Comparison of ENCODE assay signal across 7 cellular contexts in the genomic region with DNA sequence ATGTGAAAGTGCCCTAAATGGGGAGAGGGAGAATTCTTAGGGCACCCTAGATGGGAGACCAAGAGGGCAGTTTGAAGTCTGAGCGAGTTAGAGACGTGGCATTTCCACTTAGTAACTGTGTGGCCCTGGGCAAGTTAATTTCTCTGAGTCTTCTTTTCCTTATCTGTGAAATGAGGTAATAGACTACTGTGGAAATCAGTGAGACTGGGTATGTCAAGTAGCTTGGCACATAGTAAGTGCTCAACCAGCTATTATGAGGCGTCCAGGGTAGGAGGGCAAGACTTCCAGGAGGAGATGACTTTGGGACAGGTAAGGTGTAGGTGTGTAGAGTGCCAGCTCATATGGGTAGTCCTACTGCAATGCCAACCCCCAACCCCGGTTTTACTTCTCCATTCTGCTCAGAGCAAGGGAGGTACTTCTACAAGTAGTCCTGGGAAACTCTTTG. TPM values are rescaled to one million over a fixed set of nuclear protein-coding genes. Genes with fewer than 3 reads are reported as not detected.
DNase-seq lines count a peak whose midpoint lies in the region; ATAC-seq and TF ChIP-seq lines count a peak whose summit lies in the region.

No MANE protein-coding gene starts in this region.

- TF ChIP-seq CTCF in PC-3 (conservative IDR thresholded peaks at IDR 0.05; ENCODE audit: low read depth, low read length): no peak
- no peak for TF ChIP-seq CTCF in natural killer cell (IDR thresholded peaks at IDR 0.05)

- no peak for DNase-seq in PC-3
- DNase-seq in dermis blood vessel endothelial cell: peak; percentile 10
- DNase-seq in natural killer cell: no peak
- no peak for DNase-seq in amniotic stem cell (lab: John Stamatoyannopoulos, UW)
- no peak for DNase-seq in H4 (ENCODE audit: low spot score)

- POLR2A ChIA-PET in PC-3 (lab: Charles Lee; ENCODE audit: unreplicated experiment): no interaction called here

- H3K27me3 ChIP-seq in PC-3 (ENCODE audit: low read length): no peaks in the 10 kb centered on the region

- 0 out of 2 replicates have a peak, but pooled peaks cover 5% of the 10 kb centered on the region for H3K36me3 ChIP-seq in PC-3 (ENCODE audit: low read depth, low read length)

- BruUV-seq in PC-3 (replicated peaks; lab: Mats Ljungman, UMichigan): TSS peak; percentile 61

- peak overlapping the region; percentile 81 for H3K9ac ChIP-seq in PC-3 (ENCODE audit: low read length)

- peaks cover 9% of the 10 kb centered on the region for H3K4me1 ChIP-seq in PC-3 (ENCODE audit: insufficient read depth, low read length)

- peak overlapping the region; percentile 87 for H3K4me3 Mint-ChIP-seq in natural killer cell

- peak overlapping the region; percentile 96 for H3K4me2 ChIP-seq in PC-3 (ENCODE audit: low read length)

- no peaks in the 10 kb centered on the region for H3K9me2 ChIP-seq in PC-3 (replicated peaks; ENCODE audit: low read length)

- H3K79me2 ChIP-seq in PC-3 (ENCODE audit: low read length): peaks cover 33% of the 10 kb centered on the region

- CTCF ChIA-PET in PC-3 (lab: Charles Lee): no interaction called here

- H3K27ac ChIP-seq in PC-3 (ENCODE audit: low read length): no peak overlapping the region

- H3K4me3 ChIP-seq in PC-3 (ENCODE audit: low read length): peak overlapping the region; percentile 98

- H3K9me3 Mint-ChIP-seq in natural killer cell: no peaks in the 10 kb centered on the region

- ATAC-seq in GM18858 (IDR thresholded peaks at IDR 0.05; ENCODE audit: unreplicated experiment): peak; percentile 55
- ATAC-seq in HG02678 (IDR thresholded peaks at IDR 0.05; ENCODE audit: unreplicated experiment): peak; percentile 67
- ATAC-seq in PC-3: peak; percentile 10; the same call in 1 of the 2 replicates
- ATAC-seq in natural killer cell: peak in 2 of 3 donors; percentile 9 to 41

- H3K4me1 Mint-ChIP-seq in natural killer cell: peaks cover 19 to 21% of the 10 kb centered on the region in 2 donors

- intact Hi-C loops in PC-3 (cut with micrococcal nuclease): no loop called here
- intact Hi-C loops in natural killer cell (cut with micrococcal nuclease): loop anchor here (10.0 kb wide), 1 partner anchor 207 kb away; no protein-coding TSS in a partner anchor

- no peaks in the 10 kb centered on the region for H3K9me3 ChIP-seq in PC-3 (ENCODE audit: low read length)

- H3K27ac Mint-ChIP-seq in natural killer cell: peak overlapping the region; percentile 82 to 88

- no peaks in the 10 kb centered on the region for H4K20me1 ChIP-seq in PC-3 (ENCODE audit: low read length)

- no peaks in the 10 kb centered on the region for H3F3A ChIP-seq in PC-3 (ENCODE audit: low read length, unreplicated experiment)

- no peaks in the 10 kb centered on the region for H3K36me3 Mint-ChIP-seq in natural killer cell

- peak overlapping the region; percentile 100 for H2AFZ ChIP-seq in PC-3 (ENCODE audit: low read length)

- H3K27me3 Mint-ChIP-seq in natural killer cell (ENCODE audit: low read depth in 2 of 2): peaks cover 0 to 3% of the 10 kb centered on the region in 2 donors

RNA-seq across cellular contexts. Expression of gene KIF3B, which starts 0.8 kb away (rescaled TPM):
- total RNA-seq in PC-3 (2014; rRNA removed) (20.0 and 23.0 TPM in 2 replicates), dermis blood vessel endothelial cell (24.0 and 34.0 TPM in 2 replicates), natural killer cell (10 to 100 TPM; 10.2 to 14.3 (median 13.2) TPM)
- 13.0 and 15.0 TPM in 2 replicates for total RNA-seq in H4 (2014; rRNA removed; shearing (Covaris generic))

Comparison
In these comparisons a context has a peak if more than half of its experiments do, and no peak if none do; other contexts are left out.
1. ATAC-seq: peak in every context shown above with its lines; median percentile 67 in HG02678; 55 in GM18858; 25 in natural killer cell; 10 in PC-3.